In genomic region chr13:101300531-101300930, GRCh38 we compare ENCODE assay signal across 8 cellular contexts.
"Had no signal": no experiment of that assay in that cellular context is flagged by ENCODE, and none has a peak within 500 bp of the region (broad histone marks: within the 10 kb centered on the region; RNA-seq: fewer than 3 reads in every experiment).

No MANE protein-coding gene starts in this region.

- H3K4me2 ChIP-seq: GM23338 had no signal

- H3K9me3 ChIP-seq: HAP-1 had no signal

- H3K9me3 Mint-ChIP-seq: GM23338, HFFc6 had no signal

- H3K4me3 Mint-ChIP-seq: GM23338, HFFc6 had no signal

- ATAC-seq: HCT116, K562 had no signal

- H3K4me1 Mint-ChIP-seq: GM23338 had no signal

- DNase-seq: HFFc6, IMR-90 had no signal

- H3K27ac ChIP-seq: HL-60 had no signal

- FAIRE-seq: H1, K562 had no signal

- H3K4me3 ChIP-seq: GM23338, HAP-1, K562 had no signal

- H3K36me3 ChIP-seq: HAP-1 had no signal

- H3K27ac Mint-ChIP-seq: HFFc6 had no signal

- H3K4me1 ChIP-seq: HAP-1 had no signal
